In the genomic region with DNA sequence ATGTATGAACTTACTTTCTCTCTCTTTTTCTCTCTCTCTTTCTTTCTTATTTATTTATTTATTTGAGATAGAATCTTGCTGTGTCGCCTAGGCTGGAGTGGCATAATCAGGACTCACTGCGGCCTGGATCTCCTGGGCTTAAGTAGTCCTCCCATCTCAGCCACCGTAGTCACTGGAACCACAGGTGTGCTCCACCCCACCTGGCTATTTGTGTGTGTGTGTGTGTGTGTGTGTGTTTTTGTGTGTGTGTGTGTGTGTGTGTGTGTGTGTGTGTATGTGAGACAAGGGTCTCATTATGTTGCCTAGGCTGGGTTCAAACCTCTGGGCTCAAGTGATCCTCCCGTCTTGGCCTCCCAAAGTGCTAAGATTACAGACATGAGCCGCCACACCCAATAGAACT, we compare ENCODE assay signal across 22 cellular contexts.
"Had no signal": no experiment of that assay in that cellular context is flagged by ENCODE, and none has a peak within 500 bp of the region (broad histone marks: within the 10 kb centered on the region; RNA-seq: fewer than 3 reads in every experiment).

No MANE protein-coding gene starts in this region.

- FAIRE-seq: endothelial cell of umbilical vein, islet of Langerhans, keratinocyte had no signal

- H3K4me1 ChIP-seq: colonic mucosa, esophagus squamous epithelium, left lung, lower lobe of right lung had no signal

- H3K36me3 ChIP-seq: colonic mucosa, esophagus squamous epithelium, gastrocnemius medialis, heart right ventricle, left lung, lower lobe of right lung had no signal

- ATAC-seq: esophagus mucosa; gastrocnemius medialis; heart right ventricle; left cardiac atrium; left lung; left ventricle myocardium superior; lower lobe of right lung; naive thymus-derived CD4-positive, alpha-beta T cell had no signal

- H3K9me3 ChIP-seq: colonic mucosa, esophagus squamous epithelium, gastrocnemius medialis, heart right ventricle, left lung, lower lobe of right lung had no signal

- H3K4me3 ChIP-seq: colonic mucosa, esophagus squamous epithelium, gastrocnemius medialis, heart right ventricle, left lung, lower lobe of right lung had no signal

- H3K27ac ChIP-seq: colonic mucosa, esophagus squamous epithelium, gastrocnemius medialis, heart right ventricle, left lung, lower lobe of right lung had no signal

- DNase-seq: colonic mucosa; cortex of kidney; effector CD8-positive, alpha-beta T cell; esophagus squamous epithelium; foreskin fibroblast; foreskin melanocyte; gastrocnemius medialis; glutamatergic neuron; head of caudate nucleus; heart right ventricle; hippocampal formation; left cardiac atrium; left lung; left ventricle myocardium superior; lower lobe of right lung; mesendoderm; midbrain; naive thymus-derived CD4-positive, alpha-beta T cell had no signal

- H3K27me3 ChIP-seq: colonic mucosa, esophagus squamous epithelium, gastrocnemius medialis, heart right ventricle, left lung had no signal
